ENCODE assay signal across 1 cellular context in the genomic region with DNA sequence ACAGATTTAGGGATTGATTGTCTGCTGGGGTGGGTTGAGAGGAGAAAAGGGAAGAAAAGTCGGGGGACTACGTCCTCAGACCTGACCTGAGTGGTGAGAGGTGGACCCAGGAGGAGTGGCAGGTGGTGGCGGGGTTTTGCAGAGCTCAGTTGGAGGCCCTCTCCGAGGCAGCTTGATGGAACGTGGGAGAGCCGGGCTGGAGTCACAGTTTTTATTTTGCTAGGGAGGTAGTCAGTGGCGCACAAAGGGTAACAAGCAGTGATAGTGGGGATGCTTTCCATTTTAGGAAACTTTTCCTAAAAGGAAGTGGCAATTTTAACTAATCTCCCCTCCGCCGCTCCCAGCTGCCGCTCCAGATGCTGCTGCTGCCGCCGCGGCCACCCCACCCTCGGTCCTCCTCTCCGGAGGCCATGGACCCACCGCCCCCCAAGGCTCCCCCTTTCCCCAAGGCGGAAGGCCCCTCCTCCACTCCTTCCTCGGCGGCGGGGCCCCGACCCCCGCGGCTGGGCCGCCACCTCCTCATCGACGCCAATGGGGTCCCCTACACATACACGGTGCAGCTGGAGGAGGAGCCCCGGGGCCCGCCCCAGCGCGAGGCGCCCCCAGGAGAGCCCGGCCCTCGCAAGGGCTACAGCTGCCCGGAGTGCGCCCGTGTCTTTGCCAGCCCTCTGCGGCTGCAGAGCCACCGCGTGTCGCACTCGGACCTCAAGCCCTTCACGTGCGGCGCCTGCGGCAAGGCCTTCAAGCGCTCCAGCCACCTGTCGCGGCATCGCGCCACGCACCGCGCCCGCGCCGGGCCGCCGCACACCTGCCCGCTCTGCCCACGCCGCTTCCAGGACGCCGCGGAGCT.
TF ChIP-seq lines count a peak whose summit lies in the region.

No MANE protein-coding gene starts in this region.

TF ChIP-seq in GM12878, 131 proteins besides CTCF, POLR2A, EP300 and RAD21:
- TF ChIP-seq IKZF1 (conservative IDR thresholded peaks at IDR 0.05) (no peak; the same call in 1 of the 2 replicates), BACH1 (IDR thresholded peaks at IDR 0.05; ENCODE audit: borderline replicate concordance) (peak; percentile 71), ZNF207 (IDR thresholded peaks at IDR 0.05; ENCODE audit: borderline replicate concordance) (no peak), ZNF274 (IDR thresholded peaks at IDR 0.05; ENCODE audit: insufficient read depth, insufficient read length) (no peak), GATAD2B (conservative IDR thresholded peaks at IDR 0.05; ENCODE audit: low read depth) (peak; percentile 65; the same call in 1 of the 2 replicates), HDAC6 (IDR thresholded peaks at IDR 0.05; ENCODE audit: unreplicated experiment) (no peak), BHLHE40 (IDR thresholded peaks at IDR 0.05; ENCODE audit: borderline replicate concordance in 1 of 2, low read depth in 2 of 2, low read length in 1 of 2) (peak; percentile 90 to 97), SUZ12 (IDR thresholded peaks at IDR 0.05; ENCODE audit: unreplicated experiment) (no peak), BRCA1 (IDR thresholded peaks at IDR 0.05; ENCODE audit: low read depth, low read length) (no peak), TCF12 (IDR thresholded peaks at IDR 0.05; ENCODE audit: low read depth, low read length) (peak; percentile 21; the same call in 1 of the 2 replicates), ZNF622 (IDR thresholded peaks at IDR 0.05) (no peak), RELA (IDR thresholded peaks at IDR 0.05; ENCODE audit: borderline replicate concordance, partially characterized antibody) (no peak), BCL11A (IDR thresholded peaks at IDR 0.05; ENCODE audit: low read depth, low read length) (no peak), TAF1 (IDR thresholded peaks at IDR 0.05; ENCODE audit: borderline replicate concordance, low read depth, low read length) (no peak), MYC (IDR thresholded peaks at IDR 0.05; ENCODE audit: insufficient read depth, insufficient read length, insufficient replicate concordance, low read length, severe bottlenecking) (peak; percentile 38), LARP7 (IDR thresholded peaks at IDR 0.05) (peak; percentile 74), WRNIP1 (IDR thresholded peaks at IDR 0.05; ENCODE audit: borderline replicate concordance, low read depth, low read length) (no peak), MTA2 (IDR thresholded peaks at IDR 0.05; ENCODE audit: low read depth) (no peak), PKNOX1 (IDR thresholded peaks at IDR 0.05) (0 out of 2 replicates have a peak, but pooled peaks have one; percentile 12), ZNF384 (IDR thresholded peaks at IDR 0.05; ENCODE audit: borderline replicate concordance, low read depth, low read length) (no peak), ZBTB4 (CRISPR knock-in tag; IDR thresholded peaks at IDR 0.05) (no peak), PBX3 (IDR thresholded peaks at IDR 0.05; ENCODE audit: insufficient replicate concordance, low read depth, low read length) (no peak), NFYA (IDR thresholded peaks at IDR 0.05; ENCODE audit: borderline replicate concordance, low read depth, low read length) (no peak), FOS (IDR thresholded peaks at IDR 0.05; ENCODE audit: borderline replicate concordance, extremely low read depth, insufficient read length) (no peak), RFX5 (IDR thresholded peaks at IDR 0.05; ENCODE audit: low read depth, low read length) (no peak), YY1 (IDR thresholded peaks at IDR 0.05; ENCODE audit: low read depth, low read length) (no peak), ZSCAN29 (IDR thresholded peaks at IDR 0.05) (0 out of 2 replicates have a peak, but pooled peaks have one; percentile 37), RAD51 (IDR thresholded peaks at IDR 0.05) (no peak), ZNF217 (IDR thresholded peaks at IDR 0.05) (0 out of 2 replicates have a peak, but pooled peaks have one; percentile 24), ASH2L (IDR thresholded peaks at IDR 0.05; ENCODE audit: borderline replicate concordance, low read depth) (no peak), TCF3 (IDR thresholded peaks at IDR 0.05; ENCODE audit: borderline replicate concordance, insufficient read depth, low read depth, low read length) (peak; percentile 72; the same call in 1 of the 2 replicates), SMARCA5 (IDR thresholded peaks at IDR 0.05) (peak; percentile 21; the same call in 1 of the 2 replicates), PAX5 (IDR thresholded peaks at IDR 0.05; ENCODE audit: borderline replicate concordance, low read depth, low read length) (peak; percentile 24; the same call in 1 of the 2 replicates), JUND (IDR thresholded peaks at IDR 0.05; ENCODE audit: low read depth, low read length) (no peak), RCOR1 (conservative IDR thresholded peaks at IDR 0.05; ENCODE audit: low read depth, low read length) (no peak), MTA3 (IDR thresholded peaks at IDR 0.05; ENCODE audit: borderline replicate concordance, low read length) (no peak), HDAC2 (IDR thresholded peaks at IDR 0.05) (no peak), ESRRA (IDR thresholded peaks at IDR 0.05; ENCODE audit: low read length) (no peak)
- TF ChIP-seq, protein P1, sequence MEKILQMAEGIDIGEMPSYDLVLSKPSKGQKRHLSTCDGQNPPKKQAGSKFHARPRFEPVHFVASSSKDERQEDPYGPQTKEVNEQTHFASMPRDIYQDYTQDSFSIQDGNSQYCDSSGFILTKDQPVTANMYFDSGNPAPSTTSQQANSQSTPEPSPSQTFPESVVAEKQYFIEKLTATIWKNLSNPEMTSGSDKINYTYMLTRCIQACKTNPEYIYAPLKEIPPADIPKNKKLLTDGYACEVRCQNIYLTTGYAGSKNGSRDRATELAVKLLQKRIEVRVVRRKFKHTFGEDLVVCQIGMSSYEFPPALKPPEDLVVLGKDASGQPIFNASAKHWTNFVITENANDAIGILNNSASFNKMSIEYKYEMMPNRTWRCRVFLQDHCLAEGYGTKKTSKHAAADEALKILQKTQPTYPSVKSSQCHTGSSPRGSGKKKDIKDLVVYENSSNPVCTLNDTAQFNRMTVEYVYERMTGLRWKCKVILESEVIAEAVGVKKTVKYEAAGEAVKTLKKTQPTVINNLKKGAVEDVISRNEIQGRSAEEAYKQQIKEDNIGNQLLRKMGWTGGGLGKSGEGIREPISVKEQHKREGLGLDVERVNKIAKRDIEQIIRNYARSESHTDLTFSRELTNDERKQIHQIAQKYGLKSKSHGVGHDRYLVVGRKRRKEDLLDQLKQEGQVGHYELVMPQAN (conservative IDR thresholded peaks at IDR 0.05) = peak; percentile 81
- TF ChIP-seq, protein P2, sequence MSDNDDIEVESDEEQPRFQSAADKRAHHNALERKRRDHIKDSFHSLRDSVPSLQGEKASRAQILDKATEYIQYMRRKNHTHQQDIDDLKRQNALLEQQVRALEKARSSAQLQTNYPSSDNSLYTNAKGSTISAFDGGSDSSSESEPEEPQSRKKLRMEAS (IDR thresholded peaks at IDR 0.05; ENCODE audit: low read depth, low read length) = peak; percentile 74
- TF ChIP-seq, protein P3, sequence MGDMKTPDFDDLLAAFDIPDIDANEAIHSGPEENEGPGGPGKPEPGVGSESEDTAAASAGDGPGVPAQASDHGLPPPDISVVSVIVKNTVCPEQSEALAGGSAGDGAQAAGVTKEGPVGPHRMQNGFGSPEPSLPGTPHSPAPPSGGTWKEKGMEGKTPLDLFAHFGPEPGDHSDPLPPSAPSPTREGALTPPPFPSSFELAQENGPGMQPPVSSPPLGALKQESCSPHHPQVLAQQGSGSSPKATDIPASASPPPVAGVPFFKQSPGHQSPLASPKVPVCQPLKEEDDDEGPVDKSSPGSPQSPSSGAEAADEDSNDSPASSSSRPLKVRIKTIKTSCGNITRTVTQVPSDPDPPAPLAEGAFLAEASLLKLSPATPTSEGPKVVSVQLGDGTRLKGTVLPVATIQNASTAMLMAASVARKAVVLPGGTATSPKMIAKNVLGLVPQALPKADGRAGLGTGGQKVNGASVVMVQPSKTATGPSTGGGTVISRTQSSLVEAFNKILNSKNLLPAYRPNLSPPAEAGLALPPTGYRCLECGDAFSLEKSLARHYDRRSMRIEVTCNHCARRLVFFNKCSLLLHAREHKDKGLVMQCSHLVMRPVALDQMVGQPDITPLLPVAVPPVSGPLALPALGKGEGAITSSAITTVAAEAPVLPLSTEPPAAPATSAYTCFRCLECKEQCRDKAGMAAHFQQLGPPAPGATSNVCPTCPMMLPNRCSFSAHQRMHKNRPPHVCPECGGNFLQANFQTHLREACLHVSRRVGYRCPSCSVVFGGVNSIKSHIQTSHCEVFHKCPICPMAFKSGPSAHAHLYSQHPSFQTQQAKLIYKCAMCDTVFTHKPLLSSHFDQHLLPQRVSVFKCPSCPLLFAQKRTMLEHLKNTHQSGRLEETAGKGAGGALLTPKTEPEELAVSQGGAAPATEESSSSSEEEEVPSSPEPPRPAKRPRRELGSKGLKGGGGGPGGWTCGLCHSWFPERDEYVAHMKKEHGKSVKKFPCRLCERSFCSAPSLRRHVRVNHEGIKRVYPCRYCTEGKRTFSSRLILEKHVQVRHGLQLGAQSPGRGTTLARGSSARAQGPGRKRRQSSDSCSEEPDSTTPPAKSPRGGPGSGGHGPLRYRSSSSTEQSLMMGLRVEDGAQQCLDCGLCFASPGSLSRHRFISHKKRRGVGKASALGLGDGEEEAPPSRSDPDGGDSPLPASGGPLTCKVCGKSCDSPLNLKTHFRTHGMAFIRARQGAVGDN (IDR thresholded peaks at IDR 0.05) = peak; percentile 70
